8 cellular contexts compared by ENCODE assay signal in the genomic region with DNA sequence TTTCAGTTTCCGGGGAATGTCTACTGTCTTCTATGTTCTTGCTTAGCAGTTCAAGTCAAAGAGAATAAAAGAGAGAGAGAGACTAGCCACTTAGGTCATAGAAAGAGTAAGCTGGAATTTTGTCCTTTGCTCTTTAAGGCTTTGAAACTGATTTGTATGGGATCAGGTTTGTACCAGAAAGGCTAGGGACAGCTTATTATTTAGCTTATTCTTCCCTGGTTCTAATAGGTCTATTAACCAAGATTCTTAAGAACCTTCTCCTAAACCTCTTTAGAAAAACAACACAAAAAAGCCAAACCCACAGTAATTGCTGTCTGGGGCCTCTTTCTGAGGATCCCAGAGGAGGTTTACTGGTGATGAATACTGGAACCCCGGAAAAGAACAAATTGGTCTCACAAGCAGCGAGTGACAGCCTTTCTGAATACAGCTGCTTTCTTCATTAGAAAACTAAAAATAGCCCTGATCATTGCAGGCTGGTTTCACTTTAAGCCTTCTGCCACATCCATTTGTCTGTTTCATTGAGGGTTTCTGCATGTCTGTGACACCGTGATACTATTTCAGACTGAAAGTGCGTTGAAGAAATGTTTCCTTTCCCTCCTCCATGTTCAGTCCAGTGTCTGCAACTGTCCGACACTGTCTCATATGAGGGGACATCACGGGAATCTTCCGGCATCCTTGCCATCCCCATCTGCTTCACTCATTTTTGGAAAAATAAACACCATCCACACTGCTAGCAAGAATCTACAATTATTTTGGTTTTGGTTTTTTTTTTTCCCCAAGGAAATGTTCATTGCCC.
A peak's percentile ranks its signal among the peaks of the same experiment; 100 is the strongest.
DNase-seq lines count a peak whose midpoint lies in the region; ATAC-seq, FAIRE-seq and TF ChIP-seq lines count a peak whose summit lies in the region.

No MANE protein-coding gene starts in this region.

- H2BK15ac ChIP-seq in H1 (ENCODE audit: low read length): no peak overlapping the region

- peak; percentile 11 for DNase-seq in EL
- no peak for DNase-seq in H1 (ENCODE audit: low read depth in 1 of 2, low spot score in 2 of 2)
- no peak for DNase-seq in stimulated activated naive B cell treated with anti-CD40 and anti-IgM and Interleukin-4, amounts not matched to agents 10 μg/mL and 1 μg/mL and 100 μg/mL, for 72 hours
- no peak for DNase-seq in D721Med (ENCODE audit: insufficient read length, low spot score)
- no peak for DNase-seq in NCI-H1092 (lab: John Stamatoyannopoulos, UW)
- DNase-seq in NCI-H69 (lab: John Stamatoyannopoulos, UW): no peak

- H3K14ac ChIP-seq in H1 (ENCODE audit: insufficient read length): no peak overlapping the region

- 94% methylated on average over 8 of the region's 8 CpGs; no CpG with 5 or more reads in 1 of the 2 experiments for WGBS in H1 (ENCODE audit: extremely low coverage in 1 of 2, insufficient coverage in 1 of 2, insufficient read length in 1 of 2, insufficient replicate concordance in 2 of 2, low coverage in 1 of 2, low lambda C conversion rate in 2 of 2, missing lambda C conversion rate in 1 of 2), 2 experiments

- peak overlapping the region; percentile 9 for H3K27ac Mint-ChIP-seq in stimulated activated naive B cell treated with anti-CD40 and anti-IgM and Interleukin-4, amounts not matched to agents 10 μg/mL and 1 μg/mL and 100 μg/mL, for 72 hours

- H3K36me3 ChIP-seq in H1 (ENCODE audit: control insufficient read depth in 2 of 4, insufficient read depth in 4 of 4, low read length in 3 of 4): no peaks in the 10 kb centered on the region

- peaks cover 13 to 42% of the 10 kb centered on the region in 2 donors for H3K4me1 Mint-ChIP-seq in stimulated activated naive B cell treated with anti-CD40 and anti-IgM and Interleukin-4, amounts not matched to agents 10 μg/mL and 1 μg/mL and 100 μg/mL, for 72 hours

- H3K4me3 Mint-ChIP-seq in stimulated activated naive B cell treated with anti-CD40 and anti-IgM and Interleukin-4, amounts not matched to agents 10 μg/mL and 1 μg/mL and 100 μg/mL, for 72 hours: peak overlapping the region; percentile 65 to 78

- H3K4me1 ChIP-seq in H1 (replicated peaks in 1 of 4; ENCODE audit: control insufficient read depth in 3 of 4, insufficient read depth in 4 of 4, low read length in 3 of 4): no peaks in the 10 kb centered on the region; a peak in 1 of 7 replicates

- H3K9ac ChIP-seq in H1 (replicated peaks in 1 of 4; ENCODE audit: extremely low read depth in 1 of 4, low read depth in 3 of 4, low read length in 3 of 4): no peak overlapping the region

- POLR2A ChIA-PET in H1 (lab: Charles Lee; ENCODE audit: partially characterized antibody): no interaction called here

- 0 out of 2 replicates have a peak overlapping the region, but pooled peaks have one; percentile 30 for H2AFZ ChIP-seq in H1 (ENCODE audit: low read length)

- H2BK12ac ChIP-seq in H1 (ENCODE audit: low read depth, low read length): no peak overlapping the region

- no peak overlapping the region for H4K91ac ChIP-seq in H1 (replicated peaks; ENCODE audit: insufficient read length, low read length)

- H3K9me3 ChIP-seq in H1 (ENCODE audit: insufficient read depth in 2 of 2, low read depth in 1 of 2, low read length in 1 of 2): no peaks in the 10 kb centered on the region

- H4K5ac ChIP-seq in H1 (ENCODE audit: insufficient read length, low read depth, low read length): no peak overlapping the region

- H3K36me3 Mint-ChIP-seq in stimulated activated naive B cell treated with anti-CD40 and anti-IgM and Interleukin-4, amounts not matched to agents 10 μg/mL and 1 μg/mL and 100 μg/mL, for 72 hours: no peaks in the 10 kb centered on the region

- no peak overlapping the region for H3K18ac ChIP-seq in H1 (ENCODE audit: extremely low read depth, low read length)

- H3K27me3 Mint-ChIP-seq in stimulated activated naive B cell treated with anti-CD40 and anti-IgM and Interleukin-4, amounts not matched to agents 10 μg/mL and 1 μg/mL and 100 μg/mL, for 72 hours: peaks cover 0 to 13% of the 10 kb centered on the region in 2 donors

- no peak overlapping the region for H2AK5ac ChIP-seq in H1 (ENCODE audit: low read depth, low read length)

- H4K8ac ChIP-seq in H1 (ENCODE audit: extremely low read depth, insufficient read depth, low read length): no peak overlapping the region

- no peak overlapping the region for H3K56ac ChIP-seq in H1 (replicated peaks; ENCODE audit: insufficient read length, low read depth, low read length)

- H3K4me3 ChIP-seq in H1 (ENCODE audit: extremely low read depth in 1 of 4, insufficient read depth in 2 of 4, low read depth in 3 of 4, low read length in 4 of 4): no peak overlapping the region

- no peak overlapping the region for H3K27ac ChIP-seq in H1 (ENCODE audit: low read depth, low read length)

- H3K27me3 ChIP-seq in H1 (replicated peaks in 1 of 4; ENCODE audit: control insufficient read depth in 3 of 4, extremely low read depth in 1 of 4, insufficient read depth in 3 of 4, low read length in 3 of 4): no peaks in the 10 kb centered on the region

- no peak overlapping the region for H2BK5ac ChIP-seq in H1 (ENCODE audit: low read depth, low read length)

- H3K4me2 ChIP-seq in H1 (ENCODE audit: insufficient read depth in 1 of 2, low read depth in 2 of 2, low read length in 2 of 2): no peak overlapping the region

- H3K23ac ChIP-seq in H1 (ENCODE audit: insufficient read length): no peak overlapping the region

- TF ChIP-seq POLR2A in H1 (IDR thresholded peaks at IDR 0.05; ENCODE audit: control extremely low read depth in 1 of 2, low read depth in 2 of 2, low read length in 2 of 2): no peak

- peaks cover 0 to 2% of the 10 kb centered on the region in 2 donors for H3K9me3 Mint-ChIP-seq in stimulated activated naive B cell treated with anti-CD40 and anti-IgM and Interleukin-4, amounts not matched to agents 10 μg/mL and 1 μg/mL and 100 μg/mL, for 72 hours

- H4K20me1 ChIP-seq in H1 (replicated peaks in 1 of 2; ENCODE audit: control insufficient read depth in 1 of 2, insufficient read depth in 2 of 2, low read length in 2 of 2): no peaks in the 10 kb centered on the region

- CTCF ChIA-PET in H1 (lab: Charles Lee; ENCODE audit: partially characterized antibody): interaction anchor here (0.6 to 1.4 kb wide), 4 partner anchors 11 to 88 kb away, joined by 3 to 5 read pairs (median 3); no protein-coding TSS in a partner anchor

- H3K79me1 ChIP-seq in H1 (ENCODE audit: low read depth, low read length): no peaks in the 10 kb centered on the region; the same call in 1 of the 2 replicates

- H3K23me2 ChIP-seq in H1 (ENCODE audit: low read depth, low read length): no peaks in the 10 kb centered on the region

- H2BK120ac ChIP-seq in H1 (replicated peaks; ENCODE audit: low read depth, low read length): no peak overlapping the region

- H3K4ac ChIP-seq in H1 (replicated peaks; ENCODE audit: insufficient read length, low read depth, low read length): no peak overlapping the region

- no peak overlapping the region for H2BK20ac ChIP-seq in H1 (ENCODE audit: low read length)

- TF ChIP-seq CTCF in H1 (IDR thresholded peaks at IDR 0.05; ENCODE audit: control extremely low read depth in 1 of 3, insufficient read depth in 1 of 3, low read depth in 1 of 3, low read length in 3 of 3) (no peak), D721Med (IDR thresholded peaks at IDR 0.05; ENCODE audit: insufficient read depth, missing control alignments) (no peak)

- no peak for TF ChIP-seq RAD21 in H1 (IDR thresholded peaks at IDR 0.05 in 1 of 2, conservative IDR thresholded peaks at IDR 0.05 in 1 of 2; ENCODE audit: low read depth in 2 of 2, low read length in 2 of 2)

- ATAC-seq in GM19468 (IDR thresholded peaks at IDR 0.05; ENCODE audit: extremely low read depth, unreplicated experiment) (peak; percentile 56), HG03469 (IDR thresholded peaks at IDR 0.05; ENCODE audit: unreplicated experiment) (peak; percentile 49)
- peak; percentile 88 to 89 for ATAC-seq in stimulated activated naive B cell treated with anti-CD40 and anti-IgM and Interleukin-4, amounts not matched to agents 10 μg/mL and 1 μg/mL and 100 μg/mL, for 72 hours (replicated peaks)

- FAIRE-seq in H1 (lab: Jason Lieb, UNC) (no peak), D721Med (lab: Jason Lieb, UNC) (no peak)

- TF ChIP-seq EP300 in H1 (IDR thresholded peaks at IDR 0.05; ENCODE audit: borderline replicate concordance in 1 of 2, low read depth in 2 of 2, low read length in 2 of 2): no peak

- H3K79me2 ChIP-seq in H1 (ENCODE audit: control insufficient read depth in 1 of 2, insufficient read depth in 2 of 2, low read length in 2 of 2): no peaks in the 10 kb centered on the region

TF ChIP-seq in H1, 55 proteins besides CTCF, POLR2A, EP300 and RAD21:
- TF ChIP-seq SIN3A (conservative IDR thresholded peaks at IDR 0.05 in 1 of 2, IDR thresholded peaks at IDR 0.05 in 1 of 2; ENCODE audit: low read depth in 1 of 2, low read length in 2 of 2) (no peak), HDAC6 (IDR thresholded peaks at IDR 0.05; ENCODE audit: low read depth, low read length) (no peak), RBBP5 (IDR thresholded peaks at IDR 0.05; ENCODE audit: borderline replicate concordance, low read depth, low read length) (no peak), SP4 (IDR thresholded peaks at IDR 0.05; ENCODE audit: low read length) (no peak), GTF2F1 (IDR thresholded peaks at IDR 0.05; ENCODE audit: borderline replicate concordance, low read depth, low read length) (no peak), POU5F1 (IDR thresholded peaks at IDR 0.05; ENCODE audit: low read depth, low read length) (no peak), SIX5 (IDR thresholded peaks at IDR 0.05; ENCODE audit: low read depth, low read length) (no peak)
